Comparison of ENCODE assay signal across 16 cellular contexts in genomic region chr11:15807827-15808226, GRCh38.
DNase-seq lines count a peak whose midpoint lies in the region; ATAC-seq and TF ChIP-seq lines count a peak whose summit lies in the region.
"Had no signal": no experiment of that assay in that cellular context is flagged by ENCODE, and none has a peak within 500 bp of the region (broad histone marks: within the 10 kb centered on the region; RNA-seq: fewer than 3 reads in every experiment).

No MANE protein-coding gene starts in this region.

- TF ChIP-seq CTCF in right atrium auricular region (IDR thresholded peaks at IDR 0.05): no peak
- no peak for TF ChIP-seq CTCF in fibroblast of pulmonary artery (IDR thresholded peaks at IDR 0.05; ENCODE audit: low read length, missing control alignments)
- TF ChIP-seq CTCF in PC-9 (conservative IDR thresholded peaks at IDR 0.05): no peak

- no peak overlapping the region for H3K9ac ChIP-seq in SK-N-MC (ENCODE audit: insufficient read length)
- H3K9ac ChIP-seq: BLaER1 treated with 17β-estradiol and CSF1 and Interleukin-3, amounts not matched to agents 10 nM and 100 nM; GM23248 had no signal

- peaks cover 5% of the 10 kb centered on the region for H3K27me3 Mint-ChIP-seq in activated naive CD8-positive, alpha-beta T cell treated with anti-CD3 and anti-CD28 coated beads for 36 hours
- H3K27me3 Mint-ChIP-seq in T-cell: no peaks in the 10 kb centered on the region
- H3K27me3 Mint-ChIP-seq: CD4-positive, CD25-positive, alpha-beta regulatory T cell had no signal

- no peaks in the 10 kb centered on the region for H4K20me1 ChIP-seq in PC-9 (ENCODE audit: insufficient read depth)
- H4K20me1 ChIP-seq: BLaER1 treated with 17β-estradiol and CSF1 and Interleukin-3, amounts not matched to agents 10 nM and 100 nM had no signal

- H3K79me2 ChIP-seq in PC-9 (ENCODE audit: low read depth): no peaks in the 10 kb centered on the region

- no peak for DNase-seq in left cardiac atrium
- DNase-seq in right atrium auricular region (ENCODE audit: low spot score): no peak
- DNase-seq in SK-N-MC (ENCODE audit: low read depth, low spot score): no peak
- peak; percentile 20 for DNase-seq in fibroblast of pulmonary artery (ENCODE audit: low read depth)
- no peak for DNase-seq in NCI-H1436 treated with DMSO at 0.1 percent for 48 hours (lab: John Stamatoyannopoulos, UW)
- no peak for DNase-seq in PC-9
- no peak for DNase-seq in activated naive CD8-positive, alpha-beta T cell treated with anti-CD3 and anti-CD28 coated beads for 36 hours
- DNase-seq in T-cell: no peak
- DNase-seq: 8988T; ACHN; CD4-positive, CD25-positive, alpha-beta regulatory T cell; DMS53; GF-D8; GM23248 had no signal

- no peaks in the 10 kb centered on the region for H3F3A ChIP-seq in PC-9 (ENCODE audit: insufficient read depth, low read depth)

- no peak overlapping the region for H3K4me3 ChIP-seq in right atrium auricular region
- peak overlapping the region; percentile 34 for H3K4me3 ChIP-seq in SK-N-MC
- no peak overlapping the region for H3K4me3 ChIP-seq in fibroblast of pulmonary artery (replicated peaks; ENCODE audit: low read depth, low read length)
- no peak overlapping the region for H3K4me3 ChIP-seq in PC-9
- H3K4me3 ChIP-seq: BLaER1 treated with 17β-estradiol and CSF1 and Interleukin-3, amounts not matched to agents 10 nM and 100 nM; GM23248 had no signal

- no peaks in the 10 kb centered on the region for H3K36me3 Mint-ChIP-seq in activated naive CD8-positive, alpha-beta T cell treated with anti-CD3 and anti-CD28 coated beads for 36 hours
- no peaks in the 10 kb centered on the region for H3K36me3 Mint-ChIP-seq in T-cell
- H3K36me3 Mint-ChIP-seq: CD4-positive, CD25-positive, alpha-beta regulatory T cell had no signal

- no peaks in the 10 kb centered on the region for H3K4me1 Mint-ChIP-seq in activated naive CD8-positive, alpha-beta T cell treated with anti-CD3 and anti-CD28 coated beads for 36 hours
- no peaks in the 10 kb centered on the region for H3K4me1 Mint-ChIP-seq in T-cell
- H3K4me1 Mint-ChIP-seq: CD4-positive, CD25-positive, alpha-beta regulatory T cell had no signal

- no peaks in the 10 kb centered on the region for H3K9me3 Mint-ChIP-seq in activated naive CD8-positive, alpha-beta T cell treated with anti-CD3 and anti-CD28 coated beads for 36 hours
- peaks cover 0 to 5% (median 0%) of the 10 kb centered on the region in 3 donors for H3K9me3 Mint-ChIP-seq in T-cell

- intact Hi-C loops in left cardiac atrium (cut with DNase I): no loop called here
- intact Hi-C loops in PC-9 (cut with micrococcal nuclease; ENCODE audit: unreplicated experiment): no loop called here

- H3K9me3 ChIP-seq in right atrium auricular region: no peaks in the 10 kb centered on the region
- H3K9me3 ChIP-seq in SK-N-MC (ENCODE audit: low read depth, low read length): no peaks in the 10 kb centered on the region
- H3K9me3 ChIP-seq in PC-9 (ENCODE audit: insufficient read depth, low read depth): no peaks in the 10 kb centered on the region
- H3K9me3 ChIP-seq: BLaER1 treated with 17β-estradiol and CSF1 and Interleukin-3, amounts not matched to agents 10 nM and 100 nM had no signal

- CTCF ChIA-PET in PC-9 (lab: Charles Lee) (no interaction called here), T-cell (lab: Charles Lee) (no interaction called here)

- H3K4me3 Mint-ChIP-seq in activated naive CD8-positive, alpha-beta T cell treated with anti-CD3 and anti-CD28 coated beads for 36 hours: no peak overlapping the region
- no peak overlapping the region for H3K4me3 Mint-ChIP-seq in T-cell
- H3K4me3 Mint-ChIP-seq: CD4-positive, CD25-positive, alpha-beta regulatory T cell had no signal

- H3K27ac ChIP-seq in right atrium auricular region (no peak overlapping the region), SK-N-MC (peak overlapping the region; percentile 63), PC-9 (no peak overlapping the region)
- H3K27ac ChIP-seq: BLaER1 treated with 17β-estradiol and CSF1 and Interleukin-3, amounts not matched to agents 10 nM and 100 nM; GM23248 had no signal

- BruUV-seq in PC-9 (replicated peaks; lab: Mats Ljungman, UMichigan): no TSS peak

- H3K36me3 ChIP-seq in right atrium auricular region (no peaks in the 10 kb centered on the region), SK-N-MC (ENCODE audit: insufficient read depth, low read length) (no peaks in the 10 kb centered on the region), PC-9 (ENCODE audit: low read depth) (no peaks in the 10 kb centered on the region)
- H3K36me3 ChIP-seq: BLaER1 treated with 17β-estradiol and CSF1 and Interleukin-3, amounts not matched to agents 10 nM and 100 nM had no signal

- H3K4me2 ChIP-seq in PC-9: no peak overlapping the region
- H3K4me2 ChIP-seq: BLaER1 treated with 17β-estradiol and CSF1 and Interleukin-3, amounts not matched to agents 10 nM and 100 nM had no signal

- no peak overlapping the region for H3K27ac Mint-ChIP-seq in activated naive CD8-positive, alpha-beta T cell treated with anti-CD3 and anti-CD28 coated beads for 36 hours
- no peak overlapping the region for H3K27ac Mint-ChIP-seq in T-cell
- H3K27ac Mint-ChIP-seq: CD4-positive, CD25-positive, alpha-beta regulatory T cell had no signal

- POLR2A ChIA-PET in PC-9 (lab: Charles Lee; ENCODE audit: unreplicated experiment) (no interaction called here), T-cell (lab: Charles Lee) (no interaction called here)

- H3K4me1 ChIP-seq in right atrium auricular region (no peaks in the 10 kb centered on the region), PC-9 (replicated peaks; ENCODE audit: insufficient read depth) (no peaks in the 10 kb centered on the region)
- H3K4me1 ChIP-seq: BLaER1 treated with 17β-estradiol and CSF1 and Interleukin-3, amounts not matched to agents 10 nM and 100 nM had no signal

- H3K27me3 ChIP-seq in right atrium auricular region: no peaks in the 10 kb centered on the region
- H3K27me3 ChIP-seq in PC-9 (ENCODE audit: insufficient read depth, low read depth): no peaks in the 10 kb centered on the region
- H3K27me3 ChIP-seq: BLaER1 treated with 17β-estradiol and CSF1 and Interleukin-3, amounts not matched to agents 10 nM and 100 nM had no signal

- no peak overlapping the region for H2AFZ ChIP-seq in PC-9
- H2AFZ ChIP-seq: GM23248 had no signal

- H3K9me2 ChIP-seq in PC-9 (ENCODE audit: insufficient read depth): no peaks in the 10 kb centered on the region

- peak; percentile 19 to 54 for ATAC-seq in left cardiac atrium
- ATAC-seq in T-cell (replicated peaks in 1 of 4): no peak
- ATAC-seq: HCT116 had no signal

Comparison
In these comparisons a context has a peak if more than half of its experiments do, and no peak if none do; other contexts are left out.
1. ATAC-seq: peak in left cardiac atrium (2 of 2); none in T-cell (0 of 4).